In the genomic region with DNA sequence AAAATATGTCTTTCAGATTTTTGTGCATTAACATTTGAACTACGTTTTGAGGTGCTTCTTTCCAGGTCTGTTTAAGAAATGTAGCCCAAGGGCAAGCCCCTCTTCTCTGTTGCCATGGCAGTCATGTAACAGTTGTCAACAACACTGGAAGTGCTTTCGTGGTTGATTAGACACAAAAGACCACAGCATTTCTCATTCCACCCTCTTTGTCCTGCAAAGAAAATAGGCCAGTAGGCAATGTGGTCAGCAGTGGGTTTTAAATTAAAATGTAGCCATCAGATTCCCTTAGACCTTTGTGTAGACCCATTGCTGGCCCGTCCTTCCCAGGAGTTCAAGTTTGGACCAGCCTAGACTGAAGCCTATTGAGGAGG, we compare ENCODE assay signal across 10 cellular contexts. TPM values are rescaled to one million over a fixed set of nuclear protein-coding genes. Genes with fewer than 3 reads are reported as not detected.
A peak's percentile ranks its signal among the peaks of the same experiment; 100 is the strongest.
DNase-seq lines count a peak whose midpoint lies in the region; TF ChIP-seq lines count a peak whose summit lies in the region.
"Had no signal": no experiment of that assay in that cellular context is flagged by ENCODE, and none has a peak within 500 bp of the region (broad histone marks: within the 10 kb centered on the region; RNA-seq: fewer than 3 reads in every experiment).

No MANE protein-coding gene starts in this region.

- TF ChIP-seq CTCF in HFFc6 (IDR thresholded peaks at IDR 0.05), result no peak
- TF ChIP-seq CTCF in PC-9 (conservative IDR thresholded peaks at IDR 0.05), result no peak
- no peak for TF ChIP-seq CTCF in adrenal gland (IDR thresholded peaks at IDR 0.05)

- H3K9me3 ChIP-seq in PC-9 (ENCODE audit: insufficient read depth, low read depth), result no peaks in the 10 kb centered on the region
- no peaks in the 10 kb centered on the region for H3K9me3 ChIP-seq in mesenchymal stem cell (ENCODE audit: control insufficient read depth, low read length)
- H3K9me3 ChIP-seq in adrenal gland (replicated peaks in 1 of 3), result no peaks in the 10 kb centered on the region
- H3K9me3 ChIP-seq: lower lobe of right lung had no signal

- H3F3A ChIP-seq in PC-9 (ENCODE audit: insufficient read depth, low read depth), result peaks cover 27% of the 10 kb centered on the region

- peaks cover 68% of the 10 kb centered on the region for H3K79me2 ChIP-seq in PC-9 (ENCODE audit: low read depth)

- H2BK120ac ChIP-seq in mesenchymal stem cell (ENCODE audit: low read depth, low read length), result no peak overlapping the region

- H3K4me3 Mint-ChIP-seq in HFFc6, result no peak overlapping the region
- H3K4me3 Mint-ChIP-seq in activated CD4-positive, alpha-beta memory T cell treated with anti-CD3 and anti-CD28 coated beads, Interleukin-2, amount 10 ng/mL, durations not matched to agents 7 days and 5 days, result no peak overlapping the region

- no TSS peak for BruUV-seq in PC-9 (replicated peaks; lab: Mats Ljungman, UMichigan)

- no peak overlapping the region for H3K4ac ChIP-seq in mesenchymal stem cell (ENCODE audit: low read depth in 1 of 2, low read length in 2 of 2)

- DNase-seq in ELR (ENCODE audit: low read depth) (peak; percentile 15), HFFc6 (no peak), PC-9 (peak in 1 of 2 experiments; percentile 69), mesenchymal stem cell (peak; percentile 74), adrenal gland (no peak), LoVo (ENCODE audit: low spot score) (no peak)
- DNase-seq in activated CD4-positive, alpha-beta memory T cell treated with anti-CD3 and anti-CD28 coated beads, Interleukin-2, amount 10 ng/mL, durations not matched to agents 7 days and 5 days, result no peak
- no peak for DNase-seq in activated CD4-positive, alpha-beta T cell treated with anti-CD3 and anti-CD28 coated beads, Interleukin-2, amount 50 U/mL, for 4 hours
- DNase-seq: lower lobe of right lung; stimulated activated CD4-positive, alpha-beta T cell treated with anti-CD3 and anti-CD28 coated beads, Interleukin-4, amount 100 ng/mL, for 1 hour had no signal

- no peak overlapping the region for H3K14ac ChIP-seq in mesenchymal stem cell (ENCODE audit: low read length in 2 of 2)

- no peak overlapping the region for H4K91ac ChIP-seq in mesenchymal stem cell (ENCODE audit: low read length)

- H3K27ac ChIP-seq in PC-9 (peak overlapping the region; percentile 57), mesenchymal stem cell (ENCODE audit: low read length, poor library complexity, severe bottlenecking) (no peak overlapping the region), adrenal gland (no peak overlapping the region)
- H3K27ac ChIP-seq: lower lobe of right lung had no signal

- no peak overlapping the region for H4K8ac ChIP-seq in mesenchymal stem cell (ENCODE audit: low read length)

- CTCF ChIA-PET in PC-9 (lab: Charles Lee), result no interaction called here
- CTCF ChIA-PET in activated CD4-positive, alpha-beta memory T cell treated with anti-CD3 and anti-CD28 coated beads, Interleukin-2, amount 10 ng/mL, durations not matched to agents 7 days and 5 days (lab: Charles Lee), result no interaction called here

- H3K27me3 ChIP-seq in PC-9 (ENCODE audit: insufficient read depth, low read depth), result no peaks in the 10 kb centered on the region
- H3K27me3 ChIP-seq in mesenchymal stem cell (ENCODE audit: control insufficient read depth in 1 of 2, insufficient read depth in 1 of 2, low read length in 2 of 2), result no peaks in the 10 kb centered on the region
- H3K27me3 ChIP-seq in adrenal gland, result no peaks in the 10 kb centered on the region

- H3K79me1 ChIP-seq in mesenchymal stem cell (replicated peaks; ENCODE audit: low read length, poor library complexity, severe bottlenecking), result peaks cover 55% of the 10 kb centered on the region

- no peak overlapping the region for H2BK12ac ChIP-seq in mesenchymal stem cell (ENCODE audit: low read length in 2 of 2)

- no peaks in the 10 kb centered on the region for H4K20me1 ChIP-seq in PC-9 (ENCODE audit: insufficient read depth)

- no peak overlapping the region for H3K18ac ChIP-seq in mesenchymal stem cell (ENCODE audit: low read depth in 1 of 2, low read length in 2 of 2)

- peak overlapping the region; percentile 5 for H2AK5ac ChIP-seq in mesenchymal stem cell (ENCODE audit: low read length, severe bottlenecking)

- H3K27ac Mint-ChIP-seq in HFFc6, result peak overlapping the region; percentile 12; the same call in 1 of the 2 replicates
- H3K27ac Mint-ChIP-seq in activated CD4-positive, alpha-beta memory T cell treated with anti-CD3 and anti-CD28 coated beads, Interleukin-2, amount 10 ng/mL, durations not matched to agents 7 days and 5 days, result no peak overlapping the region

- H3K9ac ChIP-seq in mesenchymal stem cell (ENCODE audit: low read length), result no peak overlapping the region

- H3K4me1 ChIP-seq in PC-9 (replicated peaks; ENCODE audit: insufficient read depth) (peaks cover 53% of the 10 kb centered on the region), mesenchymal stem cell (ENCODE audit: control insufficient read depth, insufficient read depth, low read depth, low read length) (peaks cover 25% of the 10 kb centered on the region), adrenal gland (replicated peaks in 1 of 2) (peaks cover 2 to 5% of the 10 kb centered on the region in 2 donors)

- H3K4me3 ChIP-seq in PC-9 (no peak overlapping the region), mesenchymal stem cell (ENCODE audit: insufficient read depth in 1 of 2, low read depth in 1 of 2, low read length in 2 of 2) (no peak overlapping the region), adrenal gland (no peak overlapping the region)
- H3K4me3 ChIP-seq: lower lobe of right lung had no signal

- no peak overlapping the region for H2BK15ac ChIP-seq in mesenchymal stem cell (ENCODE audit: low read depth, poor library complexity, severe bottlenecking)

- no peak overlapping the region for H3K23ac ChIP-seq in mesenchymal stem cell (ENCODE audit: low read length in 2 of 2)

- H3K36me3 Mint-ChIP-seq in HFFc6 (ENCODE audit: low read depth), result peaks cover 9% of the 10 kb centered on the region; the same call in 1 of the 2 replicates
- peaks cover 2% of the 10 kb centered on the region for H3K36me3 Mint-ChIP-seq in activated CD4-positive, alpha-beta memory T cell treated with anti-CD3 and anti-CD28 coated beads, Interleukin-2, amount 10 ng/mL, durations not matched to agents 7 days and 5 days (ENCODE audit: low read depth)

- no peak overlapping the region for H2BK5ac ChIP-seq in mesenchymal stem cell (ENCODE audit: low read depth, low read length, poor library complexity, severe bottlenecking)

- POLR2A ChIA-PET in PC-9 (lab: Charles Lee; ENCODE audit: unreplicated experiment), result no interaction called here
- POLR2A ChIA-PET in activated CD4-positive, alpha-beta memory T cell treated with anti-CD3 and anti-CD28 coated beads, Interleukin-2, amount 10 ng/mL, durations not matched to agents 7 days and 5 days (lab: Charles Lee), result no interaction called here

- H3K9me2 ChIP-seq in PC-9 (ENCODE audit: insufficient read depth), result no peaks in the 10 kb centered on the region

- H3K36me3 ChIP-seq in PC-9 (ENCODE audit: low read depth) (peaks cover 28% of the 10 kb centered on the region), mesenchymal stem cell (ENCODE audit: control insufficient read depth in 1 of 2, insufficient read depth in 2 of 2, low read depth in 1 of 2, low read length in 2 of 2) (peaks cover 3 to 4% of the 10 kb centered on the region in 2 experiments), adrenal gland (replicated peaks in 1 of 2) (no peaks in the 10 kb centered on the region)
- H3K36me3 ChIP-seq: lower lobe of right lung had no signal

- WGBS in mesenchymal stem cell, result 67% methylated on average over 3 of the region's 3 CpGs
- 72 to 79% (median 76%) methylated on average over 3 of the region's 3 CpGs for WGBS in adrenal gland, 4 donors

- H3K9me3 Mint-ChIP-seq in HFFc6, result no peaks in the 10 kb centered on the region
- H3K9me3 Mint-ChIP-seq in activated CD4-positive, alpha-beta memory T cell treated with anti-CD3 and anti-CD28 coated beads, Interleukin-2, amount 10 ng/mL, durations not matched to agents 7 days and 5 days, result no peaks in the 10 kb centered on the region

- no peak overlapping the region for H2AFZ ChIP-seq in PC-9
- H2AFZ ChIP-seq in mesenchymal stem cell (ENCODE audit: low read depth, low read length), result no peak overlapping the region

- no peak overlapping the region; the same call in 1 of the 2 replicates for H3K4me2 ChIP-seq in PC-9
- H3K4me2 ChIP-seq in mesenchymal stem cell (ENCODE audit: low read length, poor library complexity, severe bottlenecking), result no peak overlapping the region

- intact Hi-C loops in PC-9 (cut with micrococcal nuclease; ENCODE audit: unreplicated experiment) (no loop called here), adrenal gland (cut with DNase I) (no loop called here)

- no peaks in the 10 kb centered on the region; the same call in 1 of the 2 replicates for H3K27me3 Mint-ChIP-seq in HFFc6 (ENCODE audit: insufficient read depth)
- H3K27me3 Mint-ChIP-seq in activated CD4-positive, alpha-beta memory T cell treated with anti-CD3 and anti-CD28 coated beads, Interleukin-2, amount 10 ng/mL, durations not matched to agents 7 days and 5 days, result no peaks in the 10 kb centered on the region

- peaks cover 28% of the 10 kb centered on the region for H3K4me1 Mint-ChIP-seq in HFFc6 (ENCODE audit: low read depth)
- H3K4me1 Mint-ChIP-seq in activated CD4-positive, alpha-beta memory T cell treated with anti-CD3 and anti-CD28 coated beads, Interleukin-2, amount 10 ng/mL, durations not matched to agents 7 days and 5 days, result peaks cover 2% of the 10 kb centered on the region

- no peak for TF ChIP-seq POLR2A in adrenal gland (IDR thresholded peaks at IDR 0.05)

RNA-seq across cellular contexts. Expression of gene VANGL1, which starts 35.4 kb away (rescaled TPM):
- 10 to 100 TPM; 14.7 to 20.6 (median 18.5) TPM for total RNA-seq in HFFc6 (2021; fragmentation: NEBNext Ultra II Directional; extraction: Animal tissue kit (Norgen Biotek cat#: 25700))
- total RNA-seq in PC-9 (2021) (33.4 and 43.0 TPM in 2 replicates), adrenal gland (10 to 100 TPM; 10.1 to 19.1 (median 11.9) TPM)
- polyA plus RNA-seq in mesenchymal stem cell (2013, experiment 1 of 2), result 13.3 TPM
- polyA plus RNA-seq in mesenchymal stem cell (2013, experiment 2 of 2), result 13.8 TPM
- 1 to 10 TPM; 2.0 to 9.9 (median 2.2) TPM for polyA plus RNA-seq in adrenal gland
- total RNA-seq in activated CD4-positive, alpha-beta memory T cell treated with anti-CD3 and anti-CD28 coated beads, Interleukin-2, amount 10 ng/mL, durations not matched to agents 7 days and 5 days, result 10 to 100 TPM; 17.5 to 17.7 TPM

Comparison
In these comparisons a context has a peak if more than half of its experiments do, and no peak if none do; other contexts are left out.
1. DNase-seq: peak in ELR (single experiment) and mesenchymal stem cell (single experiment); none in HFFc6 (single experiment), adrenal gland (0 of 7), LoVo (single experiment), activated CD4-positive, alpha-beta memory T cell treated with anti-CD3 and anti-CD28 coated beads, Interleukin-2, amount 10 ng/mL, durations not matched to agents 7 days and 5 days (single experiment) and activated CD4-positive, alpha-beta T cell treated with anti-CD3 and anti-CD28 coated beads, Interleukin-2, amount 50 U/mL, for 4 hours (0 of 2).